Comparison of ENCODE assay signal across 21 cellular contexts in the genomic region with DNA sequence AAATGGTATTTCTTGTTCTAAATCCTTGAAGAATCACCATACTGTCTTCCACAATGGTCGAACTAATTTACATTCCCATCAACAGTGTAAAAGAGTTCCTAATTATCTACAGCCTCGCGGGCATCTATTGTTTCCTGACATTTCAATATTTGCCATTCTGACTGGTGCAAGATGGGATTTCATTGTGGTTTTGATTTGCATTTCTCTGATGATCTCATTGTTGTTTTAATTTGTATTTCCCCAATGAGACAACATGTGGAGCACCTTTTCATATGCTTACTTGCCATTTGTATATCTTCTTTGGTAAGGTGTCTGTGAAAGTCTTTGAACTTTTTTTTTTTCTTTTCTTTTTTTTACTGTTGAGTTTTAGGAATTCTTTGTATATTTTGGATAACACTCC.
"Had no signal": no experiment of that assay in that cellular context is flagged by ENCODE, and none has a peak within 500 bp of the region (broad histone marks: within the 10 kb centered on the region; RNA-seq: fewer than 3 reads in every experiment).

No MANE protein-coding gene starts in this region.

- ATAC-seq: Panc1, PC-3, T-cell had no signal

- H3K4me1 Mint-ChIP-seq: T-cell had no signal

- H3K27ac ChIP-seq: RWPE1 had no signal

- H3K9me2 ChIP-seq: SK-N-SH had no signal

- H3K9me3 ChIP-seq: SK-N-SH had no signal

- H3K4me2 ChIP-seq: SK-N-SH had no signal

- H3K9ac ChIP-seq: SK-N-SH had no signal

- H3K36me3 Mint-ChIP-seq: T-cell had no signal

- H3K27me3 Mint-ChIP-seq: T-cell had no signal

- H3K4me3 Mint-ChIP-seq: T-cell had no signal

- H3K27ac Mint-ChIP-seq: T-cell had no signal

- DNase-seq: KBM-7, MV-4-11, NCI-H1048, NCI-H1105, NCI-H1417, NCI-H1436 treated with DMSO at 0.1 percent for 48 hours, NCI-H1694, NCI-H187 treated with DMSO at 0.1 percent for 48 hours, NCI-H2081, NCI-H2107, NCI-H2227 treated with DMSO at 0.1 percent for 48 hours, NCI-H524, NCI-H526 treated with DMSO at 0.1 percent for 48 hours, NCI-H774, PC-3, SHP77, SK-N-SH, SW 1271, T-cell had no signal
